1 cellular context compared by ENCODE assay signal in the genomic region with DNA sequence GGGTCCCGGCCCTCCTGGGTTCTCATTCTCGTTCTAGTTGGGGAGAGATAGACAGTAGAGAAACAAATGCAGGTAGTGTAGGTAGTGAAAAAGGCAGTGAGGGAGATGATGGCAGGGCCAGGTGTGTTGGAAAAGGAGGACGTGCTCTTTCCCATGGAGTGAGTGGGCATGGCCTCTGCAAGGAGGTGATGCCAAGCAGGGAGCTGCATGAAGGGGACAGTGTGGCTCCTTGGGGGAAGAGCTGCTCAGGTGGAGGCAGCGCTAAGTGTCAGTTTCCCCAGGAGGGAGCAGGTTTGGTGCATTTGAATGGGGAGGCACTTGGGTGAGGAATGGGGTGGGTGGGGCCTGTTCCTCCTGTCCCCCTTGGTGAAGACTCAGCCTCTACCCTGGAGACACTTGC.
A peak's percentile ranks its signal among the peaks of the same experiment; 100 is the strongest.
TF ChIP-seq lines count a peak whose summit lies in the region.

No MANE protein-coding gene starts in this region.

TF ChIP-seq in H1, 55 proteins besides CTCF, POLR2A, EP300 and RAD21:
- TF ChIP-seq TAF1 (IDR thresholded peaks at IDR 0.05; ENCODE audit: low read depth, low read length): no peak
- peak; percentile 68; the same call in 1 of the 2 replicates for TF ChIP-seq POLR2AphosphoS5 (IDR thresholded peaks at IDR 0.05; ENCODE audit: low read depth, low read length)
